In the genomic region with DNA sequence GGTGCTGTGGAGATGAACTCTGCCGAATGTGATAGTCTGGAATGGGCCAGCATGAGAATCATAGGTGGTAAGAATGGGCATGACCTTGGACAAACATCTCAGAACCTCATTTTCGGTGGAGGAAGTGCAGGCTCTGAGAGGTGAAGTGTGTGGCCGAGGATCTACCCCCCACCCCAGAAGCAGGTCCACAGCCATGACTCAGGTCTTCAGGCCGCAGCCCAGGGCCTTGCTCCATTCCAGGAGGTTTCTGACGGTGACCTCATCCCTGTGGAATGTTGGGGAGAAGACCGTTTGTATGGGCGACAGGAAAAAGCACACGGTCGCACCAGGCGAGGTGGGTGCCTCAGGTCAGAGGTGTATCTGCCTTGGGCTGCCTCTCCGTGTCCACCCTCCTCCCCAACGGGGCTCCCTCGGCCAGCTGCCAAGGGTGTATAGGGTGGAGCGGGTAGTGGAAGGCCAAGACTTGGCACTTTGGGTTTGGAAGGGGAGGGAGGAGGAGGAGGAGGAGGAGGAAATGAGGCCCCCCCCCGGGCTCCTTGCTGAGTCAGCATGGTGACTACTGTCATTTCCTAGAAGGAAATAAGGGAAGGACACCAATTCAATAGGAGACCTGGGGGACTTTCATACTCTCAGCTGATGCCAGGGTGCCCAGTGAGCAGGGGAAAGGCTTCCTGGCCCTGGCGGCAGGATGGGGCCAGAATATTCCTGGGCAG, we compare ENCODE assay signal across 9 cellular contexts.
A peak's percentile ranks its signal among the peaks of the same experiment; 100 is the strongest.
DNase-seq lines count a peak whose midpoint lies in the region; ATAC-seq and TF ChIP-seq lines count a peak whose summit lies in the region.
"Had no signal": no experiment of that assay in that cellular context is flagged by ENCODE, and none has a peak within 500 bp of the region (broad histone marks: within the 10 kb centered on the region; RNA-seq: fewer than 3 reads in every experiment).

No MANE protein-coding gene starts in this region.

- peak overlapping the region; percentile 37; the same call in 1 of the 2 replicates for H3K9ac ChIP-seq in HUES48 (ENCODE audit: low read depth, low read length)

- H3K27ac ChIP-seq in HUES48 (ENCODE audit: low read depth, low read length) (peak overlapping the region; percentile 65), layer of hippocampus (ENCODE audit: low read depth, low read length) (peak overlapping the region; percentile 35), tibial nerve (peak overlapping the region in 3 of 4 donors; percentile 15 to 70 (median 70))

- H3K4me3 ChIP-seq in HUES48 (ENCODE audit: low read depth, low read length) (no peak overlapping the region), cardiac fibroblast (replicated peaks in 1 of 2; ENCODE audit: low read depth in 2 of 2, low read length in 2 of 2) (no peak overlapping the region), tibial nerve (no peak overlapping the region)
- H3K4me3 ChIP-seq: prostate gland had no signal

- no peaks in the 10 kb centered on the region for H3K9me3 Mint-ChIP-seq in stimulated activated effector memory CD8-positive, alpha-beta T cell treated with anti-CD3 and anti-CD28 coated beads, Interleukin-12 subunit alpha, Interleukin-12 subunit beta, amount 100 ng/mL, for 72 hours

- no peak for TF ChIP-seq POLR2A in tibial nerve (IDR thresholded peaks at IDR 0.05)

- peaks cover 20% of the 10 kb centered on the region for H3K4me1 ChIP-seq in HUES48 (ENCODE audit: control insufficient read depth, insufficient read depth, low read length)
- H3K4me1 ChIP-seq in tibial nerve, result peaks cover 0 to 38% (median 5%) of the 10 kb centered on the region in 4 donors
- H3K4me1 ChIP-seq: prostate gland had no signal

- no peak overlapping the region for H3K27ac Mint-ChIP-seq in stimulated activated effector memory CD8-positive, alpha-beta T cell treated with anti-CD3 and anti-CD28 coated beads, Interleukin-12 subunit alpha, Interleukin-12 subunit beta, amount 100 ng/mL, for 72 hours

- H3K36me3 Mint-ChIP-seq in stimulated activated effector memory CD8-positive, alpha-beta T cell treated with anti-CD3 and anti-CD28 coated beads, Interleukin-12 subunit alpha, Interleukin-12 subunit beta, amount 100 ng/mL, for 72 hours, result no peaks in the 10 kb centered on the region

- no peaks in the 10 kb centered on the region for H3K9me3 ChIP-seq in HUES48 (ENCODE audit: control insufficient read depth, insufficient read depth, low read length)
- H3K9me3 ChIP-seq in tibial nerve, result no peaks in the 10 kb centered on the region
- H3K9me3 ChIP-seq: prostate gland had no signal

- DNase-seq in cardiac fibroblast (ENCODE audit: low read depth in 2 of 2), result peak; percentile 94 to 97
- DNase-seq in tibial nerve (ENCODE audit: low spot score in 2 of 2), result peak; percentile 40 to 55
- no peak for DNase-seq in stimulated activated effector memory CD8-positive, alpha-beta T cell treated with anti-CD3 and anti-CD28 coated beads, Interleukin-12 subunit alpha, Interleukin-12 subunit beta, amount 100 ng/mL, for 72 hours (ENCODE audit: low spot score in 2 of 2)
- no peak for DNase-seq in NCI-H524 treated with DMSO at 0.1 percent for 48 hours (lab: John Stamatoyannopoulos, UW)
- no peak for DNase-seq in globus pallidus (ENCODE audit: low spot score)

- ATAC-seq in stimulated activated effector memory CD8-positive, alpha-beta T cell treated with anti-CD3 and anti-CD28 coated beads, Interleukin-12 subunit alpha, Interleukin-12 subunit beta, amount 100 ng/mL, for 72 hours, result no peak
- no peak for ATAC-seq in HG03442 (IDR thresholded peaks at IDR 0.05; ENCODE audit: unreplicated experiment)

- WGBS in tibial nerve, 2 donors, result 58% methylated on average over 16 of the region's 16 CpGs

- peak in 1 of 2 donors; percentile 7 for TF ChIP-seq EP300 in tibial nerve (IDR thresholded peaks at IDR 0.05)

- H3K27me3 ChIP-seq in HUES48 (ENCODE audit: control insufficient read depth, insufficient read depth, low read length) (no peaks in the 10 kb centered on the region), layer of hippocampus (ENCODE audit: control insufficient read depth, insufficient read depth, low read length) (no peaks in the 10 kb centered on the region), tibial nerve (no peaks in the 10 kb centered on the region)

- H3K4me1 Mint-ChIP-seq in stimulated activated effector memory CD8-positive, alpha-beta T cell treated with anti-CD3 and anti-CD28 coated beads, Interleukin-12 subunit alpha, Interleukin-12 subunit beta, amount 100 ng/mL, for 72 hours, result peaks cover 5% of the 10 kb centered on the region

- TF ChIP-seq CTCF in cardiac fibroblast (IDR thresholded peaks at IDR 0.05; ENCODE audit: low read depth, low read length) (no peak), tibial nerve (IDR thresholded peaks at IDR 0.05) (no peak)

- no peak overlapping the region for H3K4me3 Mint-ChIP-seq in stimulated activated effector memory CD8-positive, alpha-beta T cell treated with anti-CD3 and anti-CD28 coated beads, Interleukin-12 subunit alpha, Interleukin-12 subunit beta, amount 100 ng/mL, for 72 hours

- H3K36me3 ChIP-seq in HUES48 (ENCODE audit: control insufficient read depth, insufficient read depth, low read length) (no peaks in the 10 kb centered on the region), tibial nerve (peaks cover 0 to 4% (median 0%) of the 10 kb centered on the region in 3 donors)
- H3K36me3 ChIP-seq: prostate gland had no signal

Comparison
In these comparisons a context has a peak if more than half of its experiments do, and no peak if none do; other contexts are left out.
1. DNase-seq: peak in cardiac fibroblast (2 of 2) and tibial nerve (2 of 2); none in stimulated activated effector memory CD8-positive, alpha-beta T cell treated with anti-CD3 and anti-CD28 coated beads, Interleukin-12 subunit alpha, Interleukin-12 subunit beta, amount 100 ng/mL, for 72 hours (0 of 2), NCI-H524 treated with DMSO at 0.1 percent for 48 hours (single experiment) and globus pallidus (single experiment).
2. Peak in every context shown above with its lines, with median percentiles within 50 percentile points of each other: H3K27ac ChIP-seq.